31 cellular contexts compared by ENCODE assay signal in the genomic region with DNA sequence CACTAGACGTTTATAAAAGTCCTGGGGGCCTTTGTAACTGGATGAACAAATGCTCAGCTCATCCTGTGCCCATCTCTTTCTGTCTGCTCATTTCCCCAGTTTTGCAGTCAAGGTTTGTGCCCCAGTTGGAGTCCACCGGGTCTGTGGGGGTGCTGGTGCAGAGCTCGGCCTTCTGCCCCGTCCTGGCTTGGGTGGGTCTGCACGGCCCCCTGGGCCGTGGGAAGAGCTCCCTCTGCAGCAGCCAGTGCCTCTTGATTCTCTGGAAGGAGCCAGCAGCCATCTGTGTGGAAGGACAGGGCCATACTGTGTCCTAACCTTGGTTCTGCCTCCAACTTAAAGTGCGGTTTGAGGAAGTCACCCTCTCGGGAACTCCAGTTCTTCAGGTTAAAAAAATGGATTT.
"Had no signal": no experiment of that assay in that cellular context is flagged by ENCODE, and none has a peak within 500 bp of the region (broad histone marks: within the 10 kb centered on the region; RNA-seq: fewer than 3 reads in every experiment).

No MANE protein-coding gene starts in this region.

- DNase-seq: activated effector memory CD4-positive, alpha-beta T cell treated with anti-CD3 and anti-CD28 coated beads, Interleukin-2, amount 50 U/mL, for 16 hours; activated effector memory CD4-positive, alpha-beta T cell treated with Interleukin-2 at 50 U/mL for 16 hours; activated gamma-delta T cell; activated gamma-delta T cell treated with Interleukin-2 at 50 U/mL for 16 hours; activated naive CD4-positive, alpha-beta T cell; activated naive CD4-positive, alpha-beta T cell treated with anti-CD3 and anti-CD28 coated beads for 36 hours; activated naive CD4-positive, alpha-beta T cell treated with anti-CD3 and anti-CD28 coated beads, Interleukin-2, amount 10 ng/mL, durations not matched to agents 7 days and 5 days; activated naive CD4-positive, alpha-beta T cell treated with anti-CD3 and anti-CD28 coated beads, Interleukin-2, amount 50 U/mL, for 16 hours; activated naive CD4-positive, alpha-beta T cell treated with Interleukin-2 at 50 U/mL for 16 hours; activated naive CD8-positive, alpha-beta T cell treated with anti-CD3 and anti-CD28 coated beads for 36 hours; activated naive CD8-positive, alpha-beta T cell treated with anti-CD3 and anti-CD28 coated beads, Interleukin-2, amount 10 ng/mL, durations not matched to agents 7 days and 5 days; activated naive CD8-positive, alpha-beta T cell treated with anti-CD3 and anti-CD28 coated beads, Interleukin-2, amount 50 U/mL, for 24 hours; activated T-cell treated with anti-CD3 and anti-CD28 coated beads for 4 hours; activated T-cell treated with anti-CD3 and anti-CD28 coated beads, Interleukin-2, amount 50 U/mL, for 1 hour; activated T-cell treated with anti-CD3 and anti-CD28 coated beads, Interleukin-2, amount 50 U/mL, for 24 hours; activated T-cell treated with anti-CD3 and anti-CD28 coated beads, Interleukin-2, amount 50 U/mL, for 4 hours; activated T-cell treated with anti-CD3 and anti-CD28 coated beads, Interleukin-2, amount 50 U/mL, for 48 hours; activated T-cell treated with anti-CD3 and anti-CD28 coated beads, Interleukin-2, amount 50 U/mL, for 72 hours; adrenal gland; amniotic stem cell; amygdala; anterior cingulate cortex; body of pancreas; brain microvascular endothelial cell; caudate nucleus; central memory CD4-positive, alpha-beta T cell; cerebellar nuclear complex had no signal

- H3K4me3 ChIP-seq: adrenal gland, body of pancreas, breast epithelium, cardiac muscle cell had no signal

- H3K4me1 ChIP-seq: adrenal gland, body of pancreas, breast epithelium had no signal

- ATAC-seq: activated naive CD4-positive, alpha-beta T cell treated with anti-CD3 and anti-CD28 coated beads, Interleukin-2, amount 50 U/mL, for 72 hours; activated naive CD8-positive, alpha-beta T cell treated with anti-CD3 and anti-CD28 coated beads, Interleukin-2, amount 50 U/mL, for 24 hours; activated T-cell treated with anti-CD3 and anti-CD28 coated beads, Interleukin-2, amount 50 U/mL, for 72 hours; activated T-helper 17 cell treated with anti-CD3 and anti-CD28 coated beads, Interleukin-2, amount 50 U/mL, for 72 hours; body of pancreas had no signal

- H3K9me3 ChIP-seq: adrenal gland, body of pancreas, breast epithelium had no signal

- H3K27me3 ChIP-seq: adrenal gland, body of pancreas, brain microvascular endothelial cell, breast epithelium, cardiac muscle cell had no signal

- H3K27ac ChIP-seq: adrenal gland, body of pancreas, brain microvascular endothelial cell, breast epithelium, cardiac muscle cell had no signal

- H3K36me3 ChIP-seq: adrenal gland, brain microvascular endothelial cell, breast epithelium, cardiac muscle cell had no signal
